In the genomic region with DNA sequence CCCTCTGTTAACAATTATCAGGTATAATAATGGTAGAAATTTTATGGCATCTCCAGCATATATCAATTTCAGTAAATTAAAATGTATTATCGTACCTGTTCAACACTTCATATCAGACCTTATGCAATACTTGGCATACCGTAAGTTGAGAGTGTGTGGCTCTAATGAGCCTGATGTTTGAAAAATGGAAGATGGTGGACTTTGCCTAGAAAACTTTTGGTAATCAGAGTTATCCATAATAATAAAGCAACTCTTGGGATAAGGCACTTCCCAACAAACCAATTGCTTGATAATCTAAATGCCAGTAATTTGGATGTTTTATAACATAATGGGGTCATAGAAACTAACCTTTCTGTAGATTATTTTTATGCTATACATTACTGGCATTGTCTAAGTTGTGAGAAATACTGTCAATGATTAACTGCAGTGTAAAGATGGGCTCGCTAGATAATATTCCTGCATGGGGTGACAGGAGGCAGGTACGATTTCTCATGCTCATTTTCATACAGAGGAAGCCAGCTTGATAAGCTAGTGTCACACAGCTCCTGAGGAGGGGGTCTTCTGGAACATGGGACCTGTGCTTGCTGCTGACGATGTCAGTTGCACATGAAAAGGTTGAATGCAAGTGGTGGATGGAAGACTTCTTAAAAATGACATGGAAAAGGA, we compare ENCODE assay signal across 1 cellular context.
TF ChIP-seq lines count a peak whose summit lies in the region.

No MANE protein-coding gene starts in this region.

TF ChIP-seq in HepG2, 621 proteins besides CTCF, POLR2A, EP300 and RAD21 (continued from another document):
- no peak for TF ChIP-seq SOX13 (IDR thresholded peaks at IDR 0.05)
- no peak for TF ChIP-seq SOX13 (CRISPR knock-in tag; conservative IDR thresholded peaks at IDR 0.05 in 1 of 2, IDR thresholded peaks at IDR 0.05 in 1 of 2)
- TF ChIP-seq KAT2B (IDR thresholded peaks at IDR 0.05; ENCODE audit: borderline replicate concordance, low read depth, low read length), result no peak
- 0 out of 2 replicates have a peak, but pooled peaks have one; percentile 24 for TF ChIP-seq ZGPAT (CRISPR knock-in tag; IDR thresholded peaks at IDR 0.05)
- no peak for TF ChIP-seq ZNF30 (CRISPR knock-in tag; IDR thresholded peaks at IDR 0.05)
- no peak for TF ChIP-seq SKIL (CRISPR knock-in tag; IDR thresholded peaks at IDR 0.05; ENCODE audit: borderline replicate concordance)
- TF ChIP-seq, protein P1, sequence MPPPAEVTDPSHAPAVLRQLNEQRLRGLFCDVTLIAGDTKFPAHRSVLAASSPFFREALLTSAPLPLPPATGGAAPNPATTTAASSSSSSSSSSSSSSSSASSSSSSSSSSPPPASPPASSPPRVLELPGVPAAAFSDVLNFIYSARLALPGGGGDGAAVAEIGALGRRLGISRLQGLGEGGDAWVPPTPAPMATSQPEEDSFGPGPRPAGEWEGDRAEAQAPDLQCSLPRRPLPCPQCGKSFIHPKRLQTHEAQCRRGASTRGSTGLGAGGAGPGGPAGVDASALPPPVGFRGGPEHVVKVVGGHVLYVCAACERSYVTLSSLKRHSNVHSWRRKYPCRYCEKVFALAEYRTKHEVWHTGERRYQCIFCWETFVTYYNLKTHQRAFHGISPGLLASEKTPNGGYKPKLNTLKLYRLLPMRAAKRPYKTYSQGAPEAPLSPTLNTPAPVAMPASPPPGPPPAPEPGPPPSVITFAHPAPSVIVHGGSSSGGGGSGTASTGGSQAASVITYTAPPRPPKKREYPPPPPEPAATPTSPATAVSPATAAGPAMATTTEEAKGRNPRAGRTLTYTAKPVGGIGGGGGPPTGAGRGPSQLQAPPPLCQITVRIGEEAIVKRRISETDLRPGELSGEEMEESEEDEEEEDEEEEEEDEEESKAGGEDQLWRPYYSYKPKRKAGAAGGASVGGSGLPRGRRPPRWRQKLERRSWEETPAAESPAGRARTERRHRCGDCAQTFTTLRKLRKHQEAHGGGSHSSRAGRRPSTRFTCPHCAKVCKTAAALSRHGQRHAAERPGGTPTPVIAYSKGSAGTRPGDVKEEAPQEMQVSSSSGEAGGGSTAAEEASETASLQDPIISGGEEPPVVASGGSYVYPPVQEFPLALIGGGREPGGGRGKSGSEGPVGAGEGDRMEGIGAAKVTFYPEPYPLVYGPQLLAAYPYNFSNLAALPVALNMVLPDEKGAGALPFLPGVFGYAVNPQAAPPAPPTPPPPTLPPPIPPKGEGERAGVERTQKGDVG (CRISPR knock-in tag; IDR thresholded peaks at IDR 0.05; ENCODE audit: borderline replicate concordance), result no peak
- TF ChIP-seq ZNF570 (CRISPR knock-in tag; IDR thresholded peaks at IDR 0.05; ENCODE audit: borderline replicate concordance), result no peak
- TF ChIP-seq ATF7-NPFF (CRISPR knock-in tag; IDR thresholded peaks at IDR 0.05; ENCODE audit: low read depth), result no peak
- TF ChIP-seq GABPB1 (CRISPR knock-in tag; IDR thresholded peaks at IDR 0.05), result no peak
- no peak for TF ChIP-seq RFX3 (CRISPR knock-in tag; IDR thresholded peaks at IDR 0.05)
- no peak for TF ChIP-seq MED1 (CRISPR knock-in tag; IDR thresholded peaks at IDR 0.05)
- no peak for TF ChIP-seq PAWR (CRISPR knock-in tag; IDR thresholded peaks at IDR 0.05; ENCODE audit: borderline replicate concordance)
- TF ChIP-seq, protein P2, sequence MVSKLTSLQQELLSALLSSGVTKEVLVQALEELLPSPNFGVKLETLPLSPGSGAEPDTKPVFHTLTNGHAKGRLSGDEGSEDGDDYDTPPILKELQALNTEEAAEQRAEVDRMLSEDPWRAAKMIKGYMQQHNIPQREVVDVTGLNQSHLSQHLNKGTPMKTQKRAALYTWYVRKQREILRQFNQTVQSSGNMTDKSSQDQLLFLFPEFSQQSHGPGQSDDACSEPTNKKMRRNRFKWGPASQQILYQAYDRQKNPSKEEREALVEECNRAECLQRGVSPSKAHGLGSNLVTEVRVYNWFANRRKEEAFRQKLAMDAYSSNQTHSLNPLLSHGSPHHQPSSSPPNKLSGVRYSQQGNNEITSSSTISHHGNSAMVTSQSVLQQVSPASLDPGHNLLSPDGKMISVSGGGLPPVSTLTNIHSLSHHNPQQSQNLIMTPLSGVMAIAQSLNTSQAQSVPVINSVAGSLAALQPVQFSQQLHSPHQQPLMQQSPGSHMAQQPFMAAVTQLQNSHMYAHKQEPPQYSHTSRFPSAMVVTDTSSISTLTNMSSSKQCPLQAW (CRISPR knock-in tag; IDR thresholded peaks at IDR 0.05), result peak; percentile 57; the same call in 1 of the 2 replicates
- TF ChIP-seq THRA (CRISPR knock-in tag; IDR thresholded peaks at IDR 0.05; ENCODE audit: borderline replicate concordance), result 0 out of 2 replicates have a peak, but pooled peaks have one; percentile 5
- TF ChIP-seq ZNF7 (CRISPR knock-in tag; IDR thresholded peaks at IDR 0.05), result no peak
- no peak for TF ChIP-seq PITX1 (CRISPR knock-in tag; IDR thresholded peaks at IDR 0.05)
- TF ChIP-seq ZNF563 (CRISPR knock-in tag; IDR thresholded peaks at IDR 0.05), result no peak
- TF ChIP-seq ETV6 (CRISPR knock-in tag; conservative IDR thresholded peaks at IDR 0.05), result no peak
- TF ChIP-seq ZNF737 (CRISPR knock-in tag; IDR thresholded peaks at IDR 0.05; ENCODE audit: borderline replicate concordance), result no peak
- TF ChIP-seq ZNF557 (CRISPR knock-in tag; IDR thresholded peaks at IDR 0.05), result no peak
- no peak for TF ChIP-seq SIN3B (IDR thresholded peaks at IDR 0.05; ENCODE audit: low read length)
- TF ChIP-seq GTF2F1 (IDR thresholded peaks at IDR 0.05; ENCODE audit: low read length), result no peak
- no peak for TF ChIP-seq ELK4 (CRISPR knock-in tag; IDR thresholded peaks at IDR 0.05; ENCODE audit: borderline replicate concordance)
- TF ChIP-seq TEAD2 (CRISPR knock-in tag; IDR thresholded peaks at IDR 0.05), result no peak
- no peak for TF ChIP-seq SMAD9 (CRISPR knock-in tag; IDR thresholded peaks at IDR 0.05)
- TF ChIP-seq PLRG1 (conservative IDR thresholded peaks at IDR 0.05), result no peak
- TF ChIP-seq TBX2 (CRISPR knock-in tag; IDR thresholded peaks at IDR 0.05; ENCODE audit: borderline replicate concordance), result 0 out of 2 replicates have a peak, but pooled peaks have one; percentile 31
- TF ChIP-seq ZNF230 (CRISPR knock-in tag; IDR thresholded peaks at IDR 0.05), result no peak
- TF ChIP-seq NCOA5 (CRISPR knock-in tag; IDR thresholded peaks at IDR 0.05), result no peak
- TF ChIP-seq SMARCE1 (IDR thresholded peaks at IDR 0.05; ENCODE audit: borderline replicate concordance), result no peak
- no peak for TF ChIP-seq FOXA3 (CRISPR knock-in tag; IDR thresholded peaks at IDR 0.05)
